2 cellular contexts compared by ENCODE assay signal in genomic region chr13:75836441-75836840, GRCh38.
TF ChIP-seq lines count a peak whose summit lies in the region.

No MANE protein-coding gene starts in this region.

TF ChIP-seq in liver, 16 proteins besides CTCF, POLR2A, EP300 and RAD21 (continued from another document):
- TF ChIP-seq ZBTB33 (IDR thresholded peaks at IDR 0.05) (no peak), REST (IDR thresholded peaks at IDR 0.05) (no peak), YY1 (IDR thresholded peaks at IDR 0.05) (no peak), EGR1 (IDR thresholded peaks at IDR 0.05; ENCODE audit: low read depth in 2 of 2) (no peak), FOXA2 (IDR thresholded peaks at IDR 0.05) (no peak), HNF4A (conservative IDR thresholded peaks at IDR 0.05) (peak in 1 of 2 donors; percentile 54), SP1 (IDR thresholded peaks at IDR 0.05) (peak; percentile 53)

TF ChIP-seq in HepG2, 621 proteins besides CTCF, POLR2A, EP300 and RAD21 (continued from another document):
- no peak for TF ChIP-seq ZNF142 (CRISPR knock-in tag; IDR thresholded peaks at IDR 0.05)
- TF ChIP-seq RXRB (CRISPR knock-in tag; IDR thresholded peaks at IDR 0.05; ENCODE audit: borderline replicate concordance): no peak
- no peak for TF ChIP-seq RBM39 (IDR thresholded peaks at IDR 0.05; ENCODE audit: low read depth, low read length, poor library complexity, severe bottlenecking)
- TF ChIP-seq E2F1 (CRISPR knock-in tag; IDR thresholded peaks at IDR 0.05): no peak
- TF ChIP-seq HOXA3 (CRISPR knock-in tag; IDR thresholded peaks at IDR 0.05): no peak
- no peak for TF ChIP-seq JDP2 (CRISPR knock-in tag; IDR thresholded peaks at IDR 0.05; ENCODE audit: borderline replicate concordance)
- no peak for TF ChIP-seq ZNF335 (CRISPR knock-in tag; IDR thresholded peaks at IDR 0.05)
- TF ChIP-seq RBM22 (optimal IDR thresholded peaks at IDR 0.05; ENCODE audit: low read length): no peak
- TF ChIP-seq ZNF20 (CRISPR knock-in tag; IDR thresholded peaks at IDR 0.05): no peak
- no peak for TF ChIP-seq ZNF512 (CRISPR knock-in tag; IDR thresholded peaks at IDR 0.05)
- no peak for TF ChIP-seq ISX (CRISPR knock-in tag; conservative IDR thresholded peaks at IDR 0.05)
